Comparison of ENCODE assay signal across 1 cellular context in genomic region chr3:140950154-140950553, GRCh38.
TF ChIP-seq lines count a peak whose summit lies in the region.

No MANE protein-coding gene starts in this region.

TF ChIP-seq in HepG2, 621 proteins besides CTCF, POLR2A, EP300 and RAD21 (continued from another document):
- TF ChIP-seq, protein P1, sequence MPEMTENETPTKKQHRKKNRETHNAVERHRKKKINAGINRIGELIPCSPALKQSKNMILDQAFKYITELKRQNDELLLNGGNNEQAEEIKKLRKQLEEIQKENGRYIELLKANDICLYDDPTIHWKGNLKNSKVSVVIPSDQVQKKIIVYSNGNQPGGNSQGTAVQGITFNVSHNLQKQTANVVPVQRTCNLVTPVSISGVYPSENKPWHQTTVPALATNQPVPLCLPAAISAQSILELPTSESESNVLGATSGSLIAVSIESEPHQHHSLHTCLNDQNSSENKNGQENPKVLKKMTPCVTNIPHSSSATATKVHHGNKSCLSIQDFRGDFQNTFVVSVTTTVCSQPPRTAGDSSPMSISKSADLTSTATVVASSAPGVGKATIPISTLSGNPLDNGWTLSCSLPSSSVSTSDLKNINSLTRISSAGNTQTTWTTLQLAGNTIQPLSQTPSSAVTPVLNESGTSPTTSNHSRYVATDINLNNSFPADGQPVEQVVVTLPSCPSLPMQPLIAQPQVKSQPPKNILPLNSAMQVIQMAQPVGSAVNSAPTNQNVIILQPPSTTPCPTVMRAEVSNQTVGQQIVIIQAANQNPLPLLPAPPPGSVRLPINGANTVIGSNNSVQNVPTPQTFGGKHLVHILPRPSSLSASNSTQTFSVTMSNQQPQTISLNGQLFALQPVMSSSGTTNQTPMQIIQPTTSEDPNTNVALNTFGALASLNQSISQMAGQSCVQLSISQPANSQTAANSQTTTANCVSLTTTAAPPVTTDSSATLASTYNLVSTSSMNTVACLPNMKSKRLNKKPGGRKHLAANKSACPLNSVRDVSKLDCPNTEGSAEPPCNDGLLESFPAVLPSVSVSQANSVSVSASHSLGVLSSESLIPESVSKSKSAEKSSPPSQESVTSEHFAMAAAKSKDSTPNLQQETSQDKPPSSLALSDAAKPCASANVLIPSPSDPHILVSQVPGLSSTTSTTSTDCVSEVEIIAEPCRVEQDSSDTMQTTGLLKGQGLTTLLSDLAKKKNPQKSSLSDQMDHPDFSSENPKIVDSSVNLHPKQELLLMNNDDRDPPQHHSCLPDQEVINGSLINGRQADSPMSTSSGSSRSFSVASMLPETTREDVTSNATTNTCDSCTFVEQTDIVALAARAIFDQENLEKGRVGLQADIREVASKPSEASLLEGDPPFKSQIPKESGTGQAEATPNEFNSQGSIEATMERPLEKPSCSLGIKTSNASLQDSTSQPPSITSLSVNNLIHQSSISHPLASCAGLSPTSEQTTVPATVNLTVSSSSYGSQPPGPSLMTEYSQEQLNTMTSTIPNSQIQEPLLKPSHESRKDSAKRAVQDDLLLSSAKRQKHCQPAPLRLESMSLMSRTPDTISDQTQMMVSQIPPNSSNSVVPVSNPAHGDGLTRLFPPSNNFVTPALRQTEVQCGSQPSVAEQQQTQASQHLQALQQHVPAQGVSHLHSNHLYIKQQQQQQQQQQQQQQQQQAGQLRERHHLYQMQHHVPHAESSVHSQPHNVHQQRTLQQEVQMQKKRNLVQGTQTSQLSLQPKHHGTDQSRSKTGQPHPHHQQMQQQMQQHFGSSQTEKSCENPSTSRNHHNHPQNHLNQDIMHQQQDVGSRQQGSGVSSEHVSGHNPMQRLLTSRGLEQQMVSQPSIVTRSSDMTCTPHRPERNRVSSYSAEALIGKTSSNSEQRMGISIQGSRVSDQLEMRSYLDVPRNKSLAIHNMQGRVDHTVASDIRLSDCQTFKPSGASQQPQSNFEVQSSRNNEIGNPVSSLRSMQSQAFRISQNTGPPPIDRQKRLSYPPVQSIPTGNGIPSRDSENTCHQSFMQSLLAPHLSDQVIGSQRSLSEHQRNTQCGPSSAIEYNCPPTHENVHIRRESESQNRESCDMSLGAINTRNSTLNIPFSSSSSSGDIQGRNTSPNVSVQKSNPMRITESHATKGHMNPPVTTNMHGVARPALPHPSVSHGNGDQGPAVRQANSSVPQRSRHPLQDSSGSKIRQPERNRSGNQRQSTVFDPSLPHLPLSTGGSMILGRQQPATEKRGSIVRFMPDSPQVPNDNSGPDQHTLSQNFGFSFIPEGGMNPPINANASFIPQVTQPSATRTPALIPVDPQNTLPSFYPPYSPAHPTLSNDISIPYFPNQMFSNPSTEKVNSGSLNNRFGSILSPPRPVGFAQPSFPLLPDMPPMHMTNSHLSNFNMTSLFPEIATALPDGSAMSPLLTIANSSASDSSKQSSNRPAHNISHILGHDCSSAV (CRISPR knock-in tag; IDR thresholded peaks at IDR 0.05; ENCODE audit: borderline replicate concordance): no peak
- peak; percentile 29; the same call in 1 of the 2 replicates for TF ChIP-seq HMG20A (CRISPR knock-in tag; IDR thresholded peaks at IDR 0.05; ENCODE audit: borderline replicate concordance)
- TF ChIP-seq ZNF616 (CRISPR knock-in tag; IDR thresholded peaks at IDR 0.05; ENCODE audit: low read depth): no peak
- no peak for TF ChIP-seq ZZZ3 (CRISPR knock-in tag; IDR thresholded peaks at IDR 0.05; ENCODE audit: borderline replicate concordance)
- TF ChIP-seq PPARG (CRISPR knock-in tag; conservative IDR thresholded peaks at IDR 0.05): peak; percentile 61
- TF ChIP-seq ARID5B (CRISPR knock-in tag; IDR thresholded peaks at IDR 0.05): 0 out of 2 replicates have a peak, but pooled peaks have one; percentile 15
- TF ChIP-seq FOXP1 (IDR thresholded peaks at IDR 0.05): no peak
- TF ChIP-seq FOXP1 (CRISPR knock-in tag; IDR thresholded peaks at IDR 0.05): 0 out of 2 replicates have a peak, but pooled peaks have one; percentile 14
- no peak for TF ChIP-seq KLF6 (CRISPR knock-in tag; IDR thresholded peaks at IDR 0.05)
- no peak for TF ChIP-seq IKZF4 (CRISPR knock-in tag; IDR thresholded peaks at IDR 0.05; ENCODE audit: borderline replicate concordance, low read depth, not compliant biosample characterization)
- peak; percentile 56 for TF ChIP-seq SAP130 (CRISPR knock-in tag; IDR thresholded peaks at IDR 0.05; ENCODE audit: low read depth)
- TF ChIP-seq ZBTB3 (CRISPR knock-in tag; IDR thresholded peaks at IDR 0.05; ENCODE audit: borderline replicate concordance, low read depth): no peak
- TF ChIP-seq TFAP4 (IDR thresholded peaks at IDR 0.05; ENCODE audit: borderline replicate concordance, low read depth): peak; percentile 74; the same call in 1 of the 2 replicates
TF ChIP-seq in HepG2: peak in this region for 7.
